8 cellular contexts compared by ENCODE assay signal in the genomic region with DNA sequence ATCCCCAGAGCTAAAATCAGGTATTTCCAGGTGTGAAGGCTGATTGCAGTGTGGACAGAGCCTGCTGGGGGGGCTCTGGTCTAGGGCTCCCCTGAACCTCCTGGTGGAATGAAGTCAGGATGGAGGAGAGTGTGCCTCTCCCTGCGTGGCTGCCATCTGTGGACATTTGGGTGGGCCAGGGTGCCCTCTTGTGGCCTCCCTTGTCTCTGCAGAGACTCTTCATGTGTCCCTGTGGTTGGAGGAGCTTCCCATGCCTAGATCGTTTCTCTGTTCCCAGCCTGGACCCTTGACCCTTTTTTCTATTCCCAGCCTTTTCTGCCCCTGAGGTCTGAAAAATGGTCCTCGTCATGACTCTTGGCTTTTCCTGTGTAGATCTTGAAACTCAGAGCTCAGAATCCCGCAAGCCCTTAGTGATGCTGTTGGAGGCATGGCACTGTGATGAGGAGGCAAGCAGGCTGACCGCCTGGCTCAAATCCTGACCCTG. TPM values are rescaled to one million over a fixed set of nuclear protein-coding genes. Genes with fewer than 3 reads are reported as not detected.
A peak's percentile ranks its signal among the peaks of the same experiment; 100 is the strongest.
DNase-seq lines count a peak whose midpoint lies in the region; ATAC-seq and TF ChIP-seq lines count a peak whose summit lies in the region.

No MANE protein-coding gene starts in this region.

- H3K27me3 ChIP-seq in HAP-1 (ENCODE audit: low read depth): no peaks in the 10 kb centered on the region
- H3K27me3 ChIP-seq in osteoblast (ENCODE audit: insufficient read depth, low read length): peaks cover 4% of the 10 kb centered on the region

- CTCF ChIA-PET in OCI-LY7 (lab: Charles Lee; ENCODE audit: unreplicated experiment): no interaction called here

- H3K9me2 ChIP-seq in OCI-LY7 (ENCODE audit: insufficient read depth, low read length): no peaks in the 10 kb centered on the region

- H3K4me1 ChIP-seq in HAP-1: no peaks in the 10 kb centered on the region
- H3K4me1 ChIP-seq in OCI-LY7 (ENCODE audit: insufficient read depth, low read length, poor library complexity, severe bottlenecking): no peaks in the 10 kb centered on the region
- H3K4me1 ChIP-seq in osteoblast (ENCODE audit: insufficient read depth, low read length): no peaks in the 10 kb centered on the region

- H3K4me3 ChIP-seq in HAP-1: no peak overlapping the region
- no peak overlapping the region for H3K4me3 ChIP-seq in OCI-LY7 (ENCODE audit: low read depth, low read length, poor library complexity, severe bottlenecking)
- H3K4me3 ChIP-seq in osteoblast (ENCODE audit: insufficient read depth, low read length): no peak overlapping the region

- H4K20me1 ChIP-seq in OCI-LY7 (ENCODE audit: insufficient read depth, low read length): no peaks in the 10 kb centered on the region
- H4K20me1 ChIP-seq in osteoblast (ENCODE audit: insufficient read depth, low read length): peaks cover 10% of the 10 kb centered on the region

- H3K4me2 ChIP-seq in OCI-LY7 (ENCODE audit: low read length): no peak overlapping the region
- no peak overlapping the region for H3K4me2 ChIP-seq in osteoblast (ENCODE audit: insufficient read depth, low read length)

- peak; percentile 80 for TF ChIP-seq CTCF in C4-2B (conservative IDR thresholded peaks at IDR 0.05)
- TF ChIP-seq CTCF in OCI-LY7 (conservative IDR thresholded peaks at IDR 0.05; ENCODE audit: low read length): peak; percentile 85
- peak; percentile 79 for TF ChIP-seq CTCF in osteoblast (IDR thresholded peaks at IDR 0.05; ENCODE audit: extremely low read depth, low read depth, low read length)

- H3K36me3 ChIP-seq in HAP-1 (replicated peaks) (no peaks in the 10 kb centered on the region), OCI-LY7 (ENCODE audit: insufficient read depth, low read length) (no peaks in the 10 kb centered on the region), osteoblast (ENCODE audit: insufficient read depth, low read length) (no peaks in the 10 kb centered on the region)

- no peak overlapping the region for H2AFZ ChIP-seq in OCI-LY7 (ENCODE audit: low read length)
- H2AFZ ChIP-seq in osteoblast (ENCODE audit: low read length): peak overlapping the region; percentile 34

- no peak for ATAC-seq in GM18909 (IDR thresholded peaks at IDR 0.05; ENCODE audit: poor library complexity, unreplicated experiment)
- no peak for ATAC-seq in HG03520 (IDR thresholded peaks at IDR 0.05; ENCODE audit: unreplicated experiment)

- H3K27ac ChIP-seq in C4-2B (no peak overlapping the region), OCI-LY7 (ENCODE audit: low read depth, low read length, poor library complexity, severe bottlenecking) (no peak overlapping the region), osteoblast (ENCODE audit: low read depth, low read length) (no peak overlapping the region)

- H3K9me3 ChIP-seq in HAP-1 (no peaks in the 10 kb centered on the region), OCI-LY7 (ENCODE audit: low read length) (no peaks in the 10 kb centered on the region), osteoblast (ENCODE audit: low read depth, low read length) (no peaks in the 10 kb centered on the region)

- no TSS peak for BruUV-seq in OCI-LY7 (replicated peaks; lab: Mats Ljungman, UMichigan)

- in situ Hi-C loops in HAP-1 (cut with MboI; ENCODE audit: low sequenced_read_pairs): loop anchor here (10.0 to 25.0 kb wide), 2 partner anchors 294 to 354 kb away; a partner anchor contains a TSS

- H3K79me2 ChIP-seq in OCI-LY7 (ENCODE audit: insufficient read depth, low read depth, low read length) (no peaks in the 10 kb centered on the region), osteoblast (ENCODE audit: insufficient read depth, low read length) (no peaks in the 10 kb centered on the region)

- intact Hi-C loops in OCI-LY7 (cut with micrococcal nuclease; ENCODE audit: unreplicated experiment): loop anchor here (10.0 kb wide), 1 partner anchor 294 kb away; no protein-coding TSS in a partner anchor

- POLR2A ChIA-PET in OCI-LY7 (lab: Charles Lee): no interaction called here

- peak; percentile 17 to 69 for DNase-seq in HAP-1 (ENCODE audit: low spot score in 2 of 2)
- peak; percentile 44 for DNase-seq in OCI-LY7 (ENCODE audit: low spot score)
- DNase-seq in activated T-helper 1 cell treated with Interleukin-2 at 50 U/mL for 16 hours (ENCODE audit: low read depth): peak; percentile 24
- DNase-seq in fibroblast of the conjunctiva (ENCODE audit: low read depth): peak; percentile 8
- DNase-seq in osteoblast (ENCODE audit: insufficient read length, low spot score, missing footprints): peak; percentile 65

RNA-seq across cellular contexts. Expression of a gene that starts 9.9 kb away (rescaled TPM):
- total RNA-seq in OCI-LY7 (2014; rRNA removed; shearing (Covaris generic)): 31.7 and 34.7 TPM in 2 replicates
- total RNA-seq in OCI-LY7 (2022): 118 and 132 TPM in 2 replicates
- 48.0 and 61.2 TPM in 2 replicates for total RNA-seq in osteoblast

Comparison
In these comparisons a context has a peak if more than half of its experiments do, and no peak if none do; other contexts are left out.
1. DNase-seq: peak in every context shown above with its lines; median percentile 65 in osteoblast; 44 in OCI-LY7; 43 in HAP-1; 24 in activated T-helper 1 cell treated with Interleukin-2 at 50 U/mL for 16 hours; 8 in fibroblast of the conjunctiva.